Comparison of ENCODE assay signal across 1 cellular context in the genomic region with DNA sequence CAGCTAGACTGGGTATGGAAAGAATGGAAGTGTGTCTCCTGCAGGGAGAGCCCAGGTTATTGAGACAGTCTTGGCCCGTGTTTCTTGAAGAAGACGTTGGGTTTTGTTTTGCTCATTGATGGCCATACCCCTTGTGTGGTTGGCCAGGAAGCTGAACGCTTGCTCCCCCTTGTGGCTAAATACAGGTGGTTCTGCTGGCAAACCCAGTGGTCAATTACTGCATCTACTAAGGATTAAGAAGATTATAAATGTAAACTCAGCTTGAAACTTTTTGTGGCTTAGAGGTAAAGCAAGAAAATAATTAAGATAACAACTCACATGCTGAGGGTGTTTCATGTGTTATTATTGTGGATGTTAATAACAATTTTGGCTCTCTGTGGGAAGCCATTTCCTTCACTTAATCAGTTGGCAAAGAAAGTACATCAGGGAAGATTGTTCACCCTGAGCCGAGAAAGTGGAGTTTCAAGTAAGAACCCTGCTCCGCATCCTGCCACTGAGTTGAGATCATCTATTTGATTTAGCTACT.
TF ChIP-seq lines count a peak whose summit lies in the region.

No MANE protein-coding gene starts in this region.

TF ChIP-seq in HEK293, 187 proteins besides CTCF, POLR2A, EP300 and RAD21 (continued from another document):
- TF ChIP-seq ZNF843 (tag by site-specific recombination; IDR thresholded peaks at IDR 0.05) (peak; percentile 58; the same call in 1 of the 2 replicates), BCL11A (tag by site-specific recombination; IDR thresholded peaks at IDR 0.05; ENCODE audit: low read depth) (no peak), ZSCAN30 (tag by site-specific recombination; IDR thresholded peaks at IDR 0.05) (no peak), ZNF175 (tag by site-specific recombination; IDR thresholded peaks at IDR 0.05) (no peak), KLF7 (tag by site-specific recombination; IDR thresholded peaks at IDR 0.05; ENCODE audit: borderline replicate concordance) (no peak), ZNF174 (tag by site-specific recombination; IDR thresholded peaks at IDR 0.05) (peak; percentile 45; the same call in 1 of the 2 replicates), ZNF658 (tag by site-specific recombination; IDR thresholded peaks at IDR 0.05) (no peak), ZNF426 (tag by site-specific recombination; IDR thresholded peaks at IDR 0.05) (no peak), ZNF350 (tag by site-specific recombination; IDR thresholded peaks at IDR 0.05) (no peak), ZNF223 (tag by site-specific recombination; IDR thresholded peaks at IDR 0.05) (no peak), ZSCAN16 (tag by site-specific recombination; IDR thresholded peaks at IDR 0.05) (no peak), BCL11B (tag by site-specific recombination; IDR thresholded peaks at IDR 0.05; ENCODE audit: low read depth) (no peak), SP7 (tag by site-specific recombination; IDR thresholded peaks at IDR 0.05) (peak; percentile 52; the same call in 1 of the 2 replicates), ZNF202 (tag by site-specific recombination; IDR thresholded peaks at IDR 0.05; ENCODE audit: borderline replicate concordance) (no peak), ZNF626 (tag by site-specific recombination; IDR thresholded peaks at IDR 0.05) (no peak), ZNF157 (tag by site-specific recombination; IDR thresholded peaks at IDR 0.05) (no peak), REPIN1 (tag by site-specific recombination; IDR thresholded peaks at IDR 0.05; ENCODE audit: low read depth) (no peak), ZNF521 (tag by site-specific recombination; IDR thresholded peaks at IDR 0.05) (no peak), MEIS1 (CRISPR knock-in tag; IDR thresholded peaks at IDR 0.05; ENCODE audit: borderline replicate concordance) (no peak), ZNF677 (tag by site-specific recombination; IDR thresholded peaks at IDR 0.05) (no peak), ZFHX2 (tag by site-specific recombination; conservative IDR thresholded peaks at IDR 0.05) (no peak), WT1 (tag by site-specific recombination; IDR thresholded peaks at IDR 0.05) (no peak), SCRT2 (tag by site-specific recombination; IDR thresholded peaks at IDR 0.05) (no peak), ZNF391 (tag by site-specific recombination; IDR thresholded peaks at IDR 0.05; ENCODE audit: borderline replicate concordance, low read depth) (no peak), ZBTB17 (tag by site-specific recombination; IDR thresholded peaks at IDR 0.05) (peak; percentile 24; the same call in 1 of the 2 replicates), ZNF140 (tag by site-specific recombination; IDR thresholded peaks at IDR 0.05) (no peak), ZNF2 (tag by site-specific recombination; IDR thresholded peaks at IDR 0.05) (no peak), ZNF830 (tag by site-specific recombination; IDR thresholded peaks at IDR 0.05; ENCODE audit: low read depth) (no peak), ZNF473 (tag by site-specific recombination; IDR thresholded peaks at IDR 0.05) (no peak), ZNF747 (tag by site-specific recombination; IDR thresholded peaks at IDR 0.05) (no peak), KLF9 (tag by site-specific recombination; IDR thresholded peaks at IDR 0.05; ENCODE audit: low read depth) (no peak), ZNF558 (tag by site-specific recombination; IDR thresholded peaks at IDR 0.05) (no peak), ZNF324 (tag by site-specific recombination; IDR thresholded peaks at IDR 0.05) (no peak), ZNF654 (tag by site-specific recombination; IDR thresholded peaks at IDR 0.05; ENCODE audit: low read depth) (peak; percentile 59), ZNF423 (tag by site-specific recombination; IDR thresholded peaks at IDR 0.05) (no peak)
- TF ChIP-seq, protein P1, sequence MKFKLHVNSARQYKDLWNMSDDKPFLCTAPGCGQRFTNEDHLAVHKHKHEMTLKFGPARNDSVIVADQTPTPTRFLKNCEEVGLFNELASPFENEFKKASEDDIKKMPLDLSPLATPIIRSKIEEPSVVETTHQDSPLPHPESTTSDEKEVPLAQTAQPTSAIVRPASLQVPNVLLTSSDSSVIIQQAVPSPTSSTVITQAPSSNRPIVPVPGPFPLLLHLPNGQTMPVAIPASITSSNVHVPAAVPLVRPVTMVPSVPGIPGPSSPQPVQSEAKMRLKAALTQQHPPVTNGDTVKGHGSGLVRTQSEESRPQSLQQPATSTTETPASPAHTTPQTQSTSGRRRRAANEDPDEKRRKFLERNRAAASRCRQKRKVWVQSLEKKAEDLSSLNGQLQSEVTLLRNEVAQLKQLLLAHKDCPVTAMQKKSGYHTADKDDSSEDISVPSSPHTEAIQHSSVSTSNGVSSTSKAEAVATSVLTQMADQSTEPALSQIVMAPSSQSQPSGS (tag by site-specific recombination; IDR thresholded peaks at IDR 0.05; ENCODE audit: low read depth), result no peak
- TF ChIP-seq, protein P2, sequence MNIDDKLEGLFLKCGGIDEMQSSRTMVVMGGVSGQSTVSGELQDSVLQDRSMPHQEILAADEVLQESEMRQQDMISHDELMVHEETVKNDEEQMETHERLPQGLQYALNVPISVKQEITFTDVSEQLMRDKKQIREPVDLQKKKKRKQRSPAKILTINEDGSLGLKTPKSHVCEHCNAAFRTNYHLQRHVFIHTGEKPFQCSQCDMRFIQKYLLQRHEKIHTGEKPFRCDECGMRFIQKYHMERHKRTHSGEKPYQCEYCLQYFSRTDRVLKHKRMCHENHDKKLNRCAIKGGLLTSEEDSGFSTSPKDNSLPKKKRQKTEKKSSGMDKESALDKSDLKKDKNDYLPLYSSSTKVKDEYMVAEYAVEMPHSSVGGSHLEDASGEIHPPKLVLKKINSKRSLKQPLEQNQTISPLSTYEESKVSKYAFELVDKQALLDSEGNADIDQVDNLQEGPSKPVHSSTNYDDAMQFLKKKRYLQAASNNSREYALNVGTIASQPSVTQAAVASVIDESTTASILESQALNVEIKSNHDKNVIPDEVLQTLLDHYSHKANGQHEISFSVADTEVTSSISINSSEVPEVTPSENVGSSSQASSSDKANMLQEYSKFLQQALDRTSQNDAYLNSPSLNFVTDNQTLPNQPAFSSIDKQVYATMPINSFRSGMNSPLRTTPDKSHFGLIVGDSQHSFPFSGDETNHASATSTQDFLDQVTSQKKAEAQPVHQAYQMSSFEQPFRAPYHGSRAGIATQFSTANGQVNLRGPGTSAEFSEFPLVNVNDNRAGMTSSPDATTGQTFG (tag by site-specific recombination; IDR thresholded peaks at IDR 0.05; ENCODE audit: borderline replicate concordance), result no peak
- TF ChIP-seq, protein P3, sequence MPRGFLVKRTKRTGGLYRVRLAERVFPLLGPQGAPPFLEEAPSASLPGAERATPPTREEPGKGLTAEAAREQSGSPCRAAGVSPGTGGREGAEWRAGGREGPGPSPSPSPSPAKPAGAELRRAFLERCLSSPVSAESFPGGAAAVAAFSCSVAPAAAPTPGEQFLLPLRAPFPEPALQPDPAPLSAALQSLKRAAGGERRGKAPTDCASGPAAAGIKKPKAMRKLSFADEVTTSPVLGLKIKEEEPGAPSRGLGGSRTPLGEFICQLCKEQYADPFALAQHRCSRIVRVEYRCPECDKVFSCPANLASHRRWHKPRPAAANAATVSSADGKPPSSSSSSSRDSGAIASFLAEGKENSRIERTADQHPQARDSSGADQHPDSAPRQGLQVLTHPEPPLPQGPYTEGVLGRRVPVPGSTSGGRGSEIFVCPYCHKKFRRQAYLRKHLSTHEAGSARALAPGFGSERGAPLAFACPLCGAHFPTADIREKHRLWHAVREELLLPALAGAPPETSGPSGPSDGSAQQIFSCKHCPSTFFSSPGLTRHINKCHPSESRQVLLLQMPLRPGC (tag by site-specific recombination; IDR thresholded peaks at IDR 0.05), result no peak
- TF ChIP-seq, protein P4, sequence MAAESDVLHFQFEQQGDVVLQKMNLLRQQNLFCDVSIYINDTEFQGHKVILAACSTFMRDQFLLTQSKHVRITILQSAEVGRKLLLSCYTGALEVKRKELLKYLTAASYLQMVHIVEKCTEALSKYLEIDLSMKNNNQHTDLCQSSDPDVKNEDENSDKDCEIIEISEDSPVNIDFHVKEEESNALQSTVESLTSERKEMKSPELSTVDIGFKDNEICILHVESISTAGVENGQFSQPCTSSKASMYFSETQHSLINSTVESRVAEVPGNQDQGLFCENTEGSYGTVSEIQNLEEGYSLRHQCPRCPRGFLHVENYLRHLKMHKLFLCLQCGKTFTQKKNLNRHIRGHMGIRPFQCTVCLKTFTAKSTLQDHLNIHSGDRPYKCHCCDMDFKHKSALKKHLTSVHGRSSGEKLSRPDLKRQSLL (tag by site-specific recombination; IDR thresholded peaks at IDR 0.05), result no peak
- TF ChIP-seq, protein P5, sequence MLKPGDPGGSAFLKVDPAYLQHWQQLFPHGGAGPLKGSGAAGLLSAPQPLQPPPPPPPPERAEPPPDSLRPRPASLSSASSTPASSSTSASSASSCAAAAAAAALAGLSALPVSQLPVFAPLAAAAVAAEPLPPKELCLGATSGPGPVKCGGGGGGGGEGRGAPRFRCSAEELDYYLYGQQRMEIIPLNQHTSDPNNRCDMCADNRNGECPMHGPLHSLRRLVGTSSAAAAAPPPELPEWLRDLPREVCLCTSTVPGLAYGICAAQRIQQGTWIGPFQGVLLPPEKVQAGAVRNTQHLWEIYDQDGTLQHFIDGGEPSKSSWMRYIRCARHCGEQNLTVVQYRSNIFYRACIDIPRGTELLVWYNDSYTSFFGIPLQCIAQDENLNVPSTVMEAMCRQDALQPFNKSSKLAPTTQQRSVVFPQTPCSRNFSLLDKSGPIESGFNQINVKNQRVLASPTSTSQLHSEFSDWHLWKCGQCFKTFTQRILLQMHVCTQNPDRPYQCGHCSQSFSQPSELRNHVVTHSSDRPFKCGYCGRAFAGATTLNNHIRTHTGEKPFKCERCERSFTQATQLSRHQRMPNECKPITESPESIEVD (tag by site-specific recombination; IDR thresholded peaks at IDR 0.05), result 0 out of 2 replicates have a peak, but pooled peaks have one; percentile 37
- TF ChIP-seq, protein P6, sequence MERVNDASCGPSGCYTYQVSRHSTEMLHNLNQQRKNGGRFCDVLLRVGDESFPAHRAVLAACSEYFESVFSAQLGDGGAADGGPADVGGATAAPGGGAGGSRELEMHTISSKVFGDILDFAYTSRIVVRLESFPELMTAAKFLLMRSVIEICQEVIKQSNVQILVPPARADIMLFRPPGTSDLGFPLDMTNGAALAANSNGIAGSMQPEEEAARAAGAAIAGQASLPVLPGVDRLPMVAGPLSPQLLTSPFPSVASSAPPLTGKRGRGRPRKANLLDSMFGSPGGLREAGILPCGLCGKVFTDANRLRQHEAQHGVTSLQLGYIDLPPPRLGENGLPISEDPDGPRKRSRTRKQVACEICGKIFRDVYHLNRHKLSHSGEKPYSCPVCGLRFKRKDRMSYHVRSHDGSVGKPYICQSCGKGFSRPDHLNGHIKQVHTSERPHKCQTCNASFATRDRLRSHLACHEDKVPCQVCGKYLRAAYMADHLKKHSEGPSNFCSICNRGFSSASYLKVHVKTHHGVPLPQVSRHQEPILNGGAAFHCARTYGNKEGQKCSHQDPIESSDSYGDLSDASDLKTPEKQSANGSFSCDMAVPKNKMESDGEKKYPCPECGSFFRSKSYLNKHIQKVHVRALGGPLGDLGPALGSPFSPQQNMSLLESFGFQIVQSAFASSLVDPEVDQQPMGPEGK (tag by site-specific recombination; IDR thresholded peaks at IDR 0.05), result no peak
- TF ChIP-seq, protein P7, sequence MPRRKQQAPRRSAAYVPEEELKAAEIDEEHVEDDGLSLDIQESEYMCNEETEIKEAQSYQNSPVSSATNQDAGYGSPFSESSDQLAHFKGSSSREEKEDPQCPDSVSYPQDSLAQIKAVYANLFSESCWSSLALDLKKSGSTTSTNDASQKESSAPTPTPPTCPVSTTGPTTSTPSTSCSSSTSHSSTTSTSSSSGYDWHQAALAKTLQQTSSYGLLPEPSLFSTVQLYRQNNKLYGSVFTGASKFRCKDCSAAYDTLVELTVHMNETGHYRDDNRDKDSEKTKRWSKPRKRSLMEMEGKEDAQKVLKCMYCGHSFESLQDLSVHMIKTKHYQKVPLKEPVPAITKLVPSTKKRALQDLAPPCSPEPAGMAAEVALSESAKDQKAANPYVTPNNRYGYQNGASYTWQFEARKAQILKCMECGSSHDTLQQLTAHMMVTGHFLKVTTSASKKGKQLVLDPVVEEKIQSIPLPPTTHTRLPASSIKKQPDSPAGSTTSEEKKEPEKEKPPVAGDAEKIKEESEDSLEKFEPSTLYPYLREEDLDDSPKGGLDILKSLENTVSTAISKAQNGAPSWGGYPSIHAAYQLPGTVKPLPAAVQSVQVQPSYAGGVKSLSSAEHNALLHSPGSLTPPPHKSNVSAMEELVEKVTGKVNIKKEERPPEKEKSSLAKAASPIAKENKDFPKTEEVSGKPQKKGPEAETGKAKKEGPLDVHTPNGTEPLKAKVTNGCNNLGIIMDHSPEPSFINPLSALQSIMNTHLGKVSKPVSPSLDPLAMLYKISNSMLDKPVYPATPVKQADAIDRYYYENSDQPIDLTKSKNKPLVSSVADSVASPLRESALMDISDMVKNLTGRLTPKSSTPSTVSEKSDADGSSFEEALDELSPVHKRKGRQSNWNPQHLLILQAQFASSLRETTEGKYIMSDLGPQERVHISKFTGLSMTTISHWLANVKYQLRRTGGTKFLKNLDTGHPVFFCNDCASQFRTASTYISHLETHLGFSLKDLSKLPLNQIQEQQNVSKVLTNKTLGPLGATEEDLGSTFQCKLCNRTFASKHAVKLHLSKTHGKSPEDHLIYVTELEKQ (tag by site-specific recombination; IDR thresholded peaks at IDR 0.05; ENCODE audit: borderline replicate concordance), result no peak
- TF ChIP-seq, protein P8, sequence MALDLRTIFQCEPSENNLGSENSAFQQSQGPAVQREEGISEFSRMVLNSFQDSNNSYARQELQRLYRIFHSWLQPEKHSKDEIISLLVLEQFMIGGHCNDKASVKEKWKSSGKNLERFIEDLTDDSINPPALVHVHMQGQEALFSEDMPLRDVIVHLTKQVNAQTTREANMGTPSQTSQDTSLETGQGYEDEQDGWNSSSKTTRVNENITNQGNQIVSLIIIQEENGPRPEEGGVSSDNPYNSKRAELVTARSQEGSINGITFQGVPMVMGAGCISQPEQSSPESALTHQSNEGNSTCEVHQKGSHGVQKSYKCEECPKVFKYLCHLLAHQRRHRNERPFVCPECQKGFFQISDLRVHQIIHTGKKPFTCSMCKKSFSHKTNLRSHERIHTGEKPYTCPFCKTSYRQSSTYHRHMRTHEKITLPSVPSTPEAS (tag by site-specific recombination; IDR thresholded peaks at IDR 0.05), result no peak
- TF ChIP-seq, protein P9, sequence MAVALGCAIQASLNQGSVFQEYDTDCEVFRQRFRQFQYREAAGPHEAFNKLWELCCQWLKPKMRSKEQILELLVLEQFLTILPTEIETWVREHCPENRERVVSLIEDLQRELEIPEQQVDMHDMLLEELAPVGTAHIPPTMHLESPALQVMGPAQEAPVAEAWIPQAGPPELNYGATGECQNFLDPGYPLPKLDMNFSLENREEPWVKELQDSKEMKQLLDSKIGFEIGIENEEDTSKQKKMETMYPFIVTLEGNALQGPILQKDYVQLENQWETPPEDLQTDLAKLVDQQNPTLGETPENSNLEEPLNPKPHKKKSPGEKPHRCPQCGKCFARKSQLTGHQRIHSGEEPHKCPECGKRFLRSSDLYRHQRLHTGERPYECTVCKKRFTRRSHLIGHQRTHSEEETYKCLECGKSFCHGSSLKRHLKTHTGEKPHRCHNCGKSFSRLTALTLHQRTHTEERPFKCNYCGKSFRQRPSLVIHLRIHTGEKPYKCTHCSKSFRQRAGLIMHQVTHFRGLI (tag by site-specific recombination; IDR thresholded peaks at IDR 0.05), result peak; percentile 78
TF ChIP-seq in HEK293: peak in this region for 21.
